ENCODE assay signal across 15 cellular contexts in genomic region chr13:112970552-112971287, GRCh38. TPM values are rescaled to one million over a fixed set of nuclear protein-coding genes. Genes with fewer than 3 reads are reported as not detected.
DNase-seq lines count a peak whose midpoint lies in the region; ATAC-seq, FAIRE-seq and TF ChIP-seq lines count a peak whose summit lies in the region.
"Had no signal": no experiment of that assay in that cellular context is flagged by ENCODE, and none has a peak within 500 bp of the region (broad histone marks: within the 10 kb centered on the region; RNA-seq: fewer than 3 reads in every experiment).

No MANE protein-coding gene starts in this region.

- ATAC-seq in natural killer cell (no peak), naive B cell (ENCODE audit: low read depth in 2 of 2) (no peak), HG02623 (IDR thresholded peaks at IDR 0.05; ENCODE audit: unreplicated experiment) (no peak)
- ATAC-seq in natural killer cell treated with Interleukin-12 subunit alpha and Interleukin-12 subunit beta and Interleukin-15 and Interleukin-18, amount 100 ng/mL, for 72 hours = no peak

- TF ChIP-seq POLR2A in uterus (IDR thresholded peaks at IDR 0.05) = no peak

- DNase-seq in natural killer cell (no peak), naive B cell (no peak), urothelium cell line (ENCODE audit: low spot score) (no peak), uterus (no peak), foreskin melanocyte (no peak)
- DNase-seq in natural killer cell treated with Interleukin-12 subunit alpha and Interleukin-12 subunit beta and Interleukin-15 and Interleukin-18, amount 100 ng/mL, for 72 hours (ENCODE audit: low spot score) = no peak
- DNase-seq: activated CD8-positive, alpha-beta memory T cell treated with anti-CD3 and anti-CD28 coated beads, Interleukin-2, amount 50 U/mL, for 48 hours; amniotic stem cell; NCI-H2029; stimulated activated CD4-positive, alpha-beta T cell treated with anti-CD3 and anti-CD28 coated beads, Interleukin-4, amount 100 ng/mL, for 4 hours; stimulated activated naive CD4-positive, alpha-beta T cell had no signal

- intact Hi-C loops in natural killer cell (cut with micrococcal nuclease) = no loop called here
- intact Hi-C loops in uterus (cut with DNase I; ENCODE audit: low total_unique reads) = no loop called here

- FAIRE-seq in urothelium cell line (lab: Jason Lieb, UNC) = peak; percentile 78

- H3K27me3 Mint-ChIP-seq in natural killer cell (ENCODE audit: low read depth in 2 of 2) (peaks cover 24 to 31% of the 10 kb centered on the region in 2 donors), naive B cell (peaks cover 23 to 36% (median 28%) of the 10 kb centered on the region in 3 donors)
- H3K27me3 Mint-ChIP-seq in natural killer cell treated with Interleukin-12 subunit alpha and Interleukin-12 subunit beta and Interleukin-15 and Interleukin-18, amount 100 ng/mL, for 72 hours = peaks cover 29 to 50% of the 10 kb centered on the region in 2 donors
- H3K27me3 Mint-ChIP-seq in activated naive CD8-positive, alpha-beta T cell = no peaks in the 10 kb centered on the region

- H3K4me3 Mint-ChIP-seq in natural killer cell (peak overlapping the region; percentile 92), naive B cell (peak overlapping the region in 5 of 8 donors; percentile 28 to 95 (median 82))
- H3K4me3 Mint-ChIP-seq in natural killer cell treated with Interleukin-12 subunit alpha and Interleukin-12 subunit beta and Interleukin-15 and Interleukin-18, amount 100 ng/mL, for 72 hours = no peak overlapping the region
- peak overlapping the region; percentile 95 for H3K4me3 Mint-ChIP-seq in activated naive CD8-positive, alpha-beta T cell

- TF ChIP-seq CTCF in natural killer cell (IDR thresholded peaks at IDR 0.05) (no peak), uterus (IDR thresholded peaks at IDR 0.05) (no peak)

- no peak overlapping the region for H3K27ac ChIP-seq in uterus
- H3K27ac ChIP-seq: BLaER1 treated with 17β-estradiol and CSF1 and Interleukin-3, amounts not matched to agents 10 nM and 100 nM; sigmoid colon had no signal

- H3K4me1 Mint-ChIP-seq in natural killer cell (peaks cover 14 to 19% of the 10 kb centered on the region in 2 donors), naive B cell (peaks cover 16 to 35% (median 31%) of the 10 kb centered on the region in 3 donors)
- H3K4me1 Mint-ChIP-seq in natural killer cell treated with Interleukin-12 subunit alpha and Interleukin-12 subunit beta and Interleukin-15 and Interleukin-18, amount 100 ng/mL, for 72 hours (ENCODE audit: low read depth in 2 of 2) = peaks cover 11 to 17% of the 10 kb centered on the region in 2 donors
- peaks cover 33% of the 10 kb centered on the region for H3K4me1 Mint-ChIP-seq in activated naive CD8-positive, alpha-beta T cell (ENCODE audit: low read depth)

- H3K9me3 Mint-ChIP-seq in natural killer cell (peaks cover 0 to 7% of the 10 kb centered on the region in 2 donors), naive B cell (peaks cover 0 to 8% (median 0%) of the 10 kb centered on the region in 7 donors)
- peaks cover 5% of the 10 kb centered on the region for H3K9me3 Mint-ChIP-seq in natural killer cell treated with Interleukin-12 subunit alpha and Interleukin-12 subunit beta and Interleukin-15 and Interleukin-18, amount 100 ng/mL, for 72 hours
- no peaks in the 10 kb centered on the region for H3K9me3 Mint-ChIP-seq in activated naive CD8-positive, alpha-beta T cell (ENCODE audit: low read depth)

- no peaks in the 10 kb centered on the region for H3K36me3 ChIP-seq in uterus
- H3K36me3 ChIP-seq: BLaER1 treated with 17β-estradiol and CSF1 and Interleukin-3, amounts not matched to agents 10 nM and 100 nM; sigmoid colon had no signal

- H3K27me3 ChIP-seq in uterus = peaks cover 0 to 5% of the 10 kb centered on the region in 2 donors

- H3K36me3 Mint-ChIP-seq in natural killer cell (no peaks in the 10 kb centered on the region), naive B cell (no peaks in the 10 kb centered on the region)
- H3K36me3 Mint-ChIP-seq in natural killer cell treated with Interleukin-12 subunit alpha and Interleukin-12 subunit beta and Interleukin-15 and Interleukin-18, amount 100 ng/mL, for 72 hours = no peaks in the 10 kb centered on the region
- H3K36me3 Mint-ChIP-seq in activated naive CD8-positive, alpha-beta T cell = peaks cover 3% of the 10 kb centered on the region

- H3K4me3 ChIP-seq in uterus = no peak overlapping the region
- H3K4me3 ChIP-seq: BLaER1 treated with 17β-estradiol and CSF1 and Interleukin-3, amounts not matched to agents 10 nM and 100 nM; sigmoid colon had no signal

- no peaks in the 10 kb centered on the region for H3K9me3 ChIP-seq in uterus
- H3K9me3 ChIP-seq: sigmoid colon had no signal

- H3K27ac Mint-ChIP-seq in natural killer cell = no peak overlapping the region
- H3K27ac Mint-ChIP-seq in natural killer cell treated with Interleukin-12 subunit alpha and Interleukin-12 subunit beta and Interleukin-15 and Interleukin-18, amount 100 ng/mL, for 72 hours = no peak overlapping the region
- H3K27ac Mint-ChIP-seq in activated naive CD8-positive, alpha-beta T cell = no peak overlapping the region
- no peak overlapping the region for H3K27ac Mint-ChIP-seq in naive B cell

- peaks cover 0 to 9% of the 10 kb centered on the region in 2 donors for H3K4me1 ChIP-seq in uterus

RNA-seq across cellular contexts. Expression of gene MCF2L, which starts 1.7 kb away (rescaled TPM):
- 1 to 10 TPM; 1.7 to 3.0 (median 3.0) TPM for total RNA-seq in natural killer cell
- under 1 TPM; 0.56 to 0.74 TPM for total RNA-seq in natural killer cell treated with Interleukin-12 subunit alpha and Interleukin-12 subunit beta and Interleukin-15 and Interleukin-18, amount 100 ng/mL, for 72 hours
- 1 to 10 TPM; 2.1 to 4.7 (median 4.2) TPM for polyA plus RNA-seq in naive B cell (ENCODE audit: low read depth in 6 of 6)
- total RNA-seq in uterus = 100 to 1,000 TPM in 1 of 4 donors, 10 to 100 TPM in 3; 25.0 to 103 (median 61.0) TPM

Comparison
In these comparisons a context has a peak if more than half of its experiments do, and no peak if none do; other contexts are left out.
1. RNA of gene MCF2L, which starts 1.7 kb away (total RNA-seq): 25.0 to 103 TPM in uterus; 1.7 to 3.0 TPM in natural killer cell and 0.56 to 0.74 TPM in natural killer cell treated with Interleukin-12 subunit alpha and Interleukin-12 subunit beta and Interleukin-15 and Interleukin-18, amount 100 ng/mL, for 72 hours; every median in the first group is over 4 times any median in the second.